Comparison of ENCODE assay signal across 1 cellular context in the genomic region with DNA sequence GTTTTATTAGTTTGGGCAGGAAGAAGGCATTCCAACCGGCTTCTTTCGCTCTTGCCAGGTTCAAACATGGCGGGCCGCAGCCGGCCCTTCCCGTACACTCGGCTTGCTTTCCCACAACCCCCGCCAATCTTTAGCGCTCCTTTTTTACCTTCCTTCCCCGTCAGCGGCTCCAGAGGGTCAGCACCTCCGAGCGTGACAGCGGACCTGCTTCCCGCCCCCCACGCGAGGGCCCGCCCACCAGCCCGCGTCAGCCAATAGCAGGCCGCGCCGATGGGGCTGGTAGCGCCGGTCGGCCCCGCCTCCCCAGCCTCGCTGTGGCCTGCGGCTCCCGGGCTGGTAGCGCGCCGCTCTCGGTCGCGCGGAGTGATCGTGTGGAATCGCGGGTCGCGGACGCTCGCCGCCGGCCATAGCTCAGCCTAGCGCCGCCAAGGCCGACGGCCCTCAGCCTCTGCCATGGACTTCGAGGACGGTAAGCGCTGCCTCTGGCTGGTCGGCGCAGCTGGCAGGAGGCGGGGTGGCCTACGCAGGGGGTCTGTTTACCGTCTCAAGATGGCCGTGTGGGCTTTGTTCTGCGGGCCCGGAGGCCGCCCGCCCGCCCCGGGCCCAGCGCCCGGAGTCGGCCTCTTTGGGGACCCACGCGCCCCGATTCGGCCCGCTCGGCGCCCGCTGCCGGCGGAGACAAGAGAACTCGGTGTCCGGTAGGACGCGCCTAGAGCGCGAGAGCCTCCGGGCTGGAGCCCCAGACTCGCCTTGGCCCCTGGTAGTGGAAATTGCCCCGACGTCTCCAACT.
TF ChIP-seq lines count a peak whose summit lies in the region.

ZNF326 (plus strand) TSS at position 306 of the 790 bp plus-strand sequence; CDS start at position 454, 148 bp downstream.

TF ChIP-seq in K562, 482 proteins besides CTCF, POLR2A, EP300 and RAD21 (continued from another document and continues in another):
- TF ChIP-seq ZNF318 (IDR thresholded peaks at IDR 0.05; ENCODE audit: borderline replicate concordance in 1 of 2, low read depth in 1 of 2) (no peak), ZNF124 (CRISPR knock-in tag; IDR thresholded peaks at IDR 0.05) (no peak), ATF4 (CRISPR knock-in tag; IDR thresholded peaks at IDR 0.05) (no peak), MECOM (CRISPR knock-in tag; IDR thresholded peaks at IDR 0.05) (no peak), ZNF165 (CRISPR knock-in tag; IDR thresholded peaks at IDR 0.05; ENCODE audit: borderline replicate concordance) (no peak), RREB1 (CRISPR knock-in tag; IDR thresholded peaks at IDR 0.05) (no peak), EZH2 (IDR thresholded peaks at IDR 0.05; ENCODE audit: borderline replicate concordance, low read depth, low read length) (no peak), ZNF274 (IDR thresholded peaks at IDR 0.05; ENCODE audit: borderline replicate concordance, low read depth, low read length) (no peak), ZNF23 (CRISPR knock-in tag; IDR thresholded peaks at IDR 0.05) (no peak), CBFA2T3 (IDR thresholded peaks at IDR 0.05) (no peak), ZBTB7A (IDR thresholded peaks at IDR 0.05; ENCODE audit: borderline replicate concordance, control insufficient read depth, low read depth, low read length) (peak; percentile 9; the same call in 1 of the 2 replicates), POLR2B (IDR thresholded peaks at IDR 0.05; ENCODE audit: low read depth, partially characterized antibody) (peak; percentile 93), ERF (CRISPR knock-in tag; IDR thresholded peaks at IDR 0.05) (no peak), SIN3B (IDR thresholded peaks at IDR 0.05; ENCODE audit: low read depth) (peak; percentile 58; the same call in 1 of the 2 replicates), RB1 (IDR thresholded peaks at IDR 0.05; ENCODE audit: low read depth) (peak; percentile 81; the same call in 1 of the 2 replicates), CGGBP1 (CRISPR knock-in tag; IDR thresholded peaks at IDR 0.05) (0 out of 2 replicates have a peak, but pooled peaks have one; percentile 61), HCFC1 (IDR thresholded peaks at IDR 0.05; ENCODE audit: low read depth, low read length) (peak; percentile 76), CBX1 (IDR thresholded peaks at IDR 0.05; ENCODE audit: low read depth) (0 out of 2 replicates have a peak, but pooled peaks have one; percentile 51), BCL6 (CRISPR knock-in tag; IDR thresholded peaks at IDR 0.05) (no peak), KDM5B (IDR thresholded peaks at IDR 0.05; ENCODE audit: insufficient replicate concordance, low read depth, low read length) (peak; percentile 97)
- TF ChIP-seq, protein P1, sequence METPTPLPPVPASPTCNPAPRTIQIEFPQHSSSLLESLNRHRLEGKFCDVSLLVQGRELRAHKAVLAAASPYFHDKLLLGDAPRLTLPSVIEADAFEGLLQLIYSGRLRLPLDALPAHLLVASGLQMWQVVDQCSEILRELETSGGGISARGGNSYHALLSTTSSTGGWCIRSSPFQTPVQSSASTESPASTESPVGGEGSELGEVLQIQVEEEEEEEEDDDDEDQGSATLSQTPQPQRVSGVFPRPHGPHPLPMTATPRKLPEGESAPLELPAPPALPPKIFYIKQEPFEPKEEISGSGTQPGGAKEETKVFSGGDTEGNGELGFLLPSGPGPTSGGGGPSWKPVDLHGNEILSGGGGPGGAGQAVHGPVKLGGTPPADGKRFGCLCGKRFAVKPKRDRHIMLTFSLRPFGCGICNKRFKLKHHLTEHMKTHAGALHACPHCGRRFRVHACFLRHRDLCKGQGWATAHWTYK (CRISPR knock-in tag; IDR thresholded peaks at IDR 0.05) = no peak
- TF ChIP-seq, protein P2, sequence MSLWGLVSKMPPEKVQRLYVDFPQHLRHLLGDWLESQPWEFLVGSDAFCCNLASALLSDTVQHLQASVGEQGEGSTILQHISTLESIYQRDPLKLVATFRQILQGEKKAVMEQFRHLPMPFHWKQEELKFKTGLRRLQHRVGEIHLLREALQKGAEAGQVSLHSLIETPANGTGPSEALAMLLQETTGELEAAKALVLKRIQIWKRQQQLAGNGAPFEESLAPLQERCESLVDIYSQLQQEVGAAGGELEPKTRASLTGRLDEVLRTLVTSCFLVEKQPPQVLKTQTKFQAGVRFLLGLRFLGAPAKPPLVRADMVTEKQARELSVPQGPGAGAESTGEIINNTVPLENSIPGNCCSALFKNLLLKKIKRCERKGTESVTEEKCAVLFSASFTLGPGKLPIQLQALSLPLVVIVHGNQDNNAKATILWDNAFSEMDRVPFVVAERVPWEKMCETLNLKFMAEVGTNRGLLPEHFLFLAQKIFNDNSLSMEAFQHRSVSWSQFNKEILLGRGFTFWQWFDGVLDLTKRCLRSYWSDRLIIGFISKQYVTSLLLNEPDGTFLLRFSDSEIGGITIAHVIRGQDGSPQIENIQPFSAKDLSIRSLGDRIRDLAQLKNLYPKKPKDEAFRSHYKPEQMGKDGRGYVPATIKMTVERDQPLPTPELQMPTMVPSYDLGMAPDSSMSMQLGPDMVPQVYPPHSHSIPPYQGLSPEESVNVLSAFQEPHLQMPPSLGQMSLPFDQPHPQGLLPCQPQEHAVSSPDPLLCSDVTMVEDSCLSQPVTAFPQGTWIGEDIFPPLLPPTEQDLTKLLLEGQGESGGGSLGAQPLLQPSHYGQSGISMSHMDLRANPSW (CRISPR knock-in tag; IDR thresholded peaks at IDR 0.05) = peak; percentile 68; the same call in 1 of the 2 replicates
- TF ChIP-seq, protein P3, sequence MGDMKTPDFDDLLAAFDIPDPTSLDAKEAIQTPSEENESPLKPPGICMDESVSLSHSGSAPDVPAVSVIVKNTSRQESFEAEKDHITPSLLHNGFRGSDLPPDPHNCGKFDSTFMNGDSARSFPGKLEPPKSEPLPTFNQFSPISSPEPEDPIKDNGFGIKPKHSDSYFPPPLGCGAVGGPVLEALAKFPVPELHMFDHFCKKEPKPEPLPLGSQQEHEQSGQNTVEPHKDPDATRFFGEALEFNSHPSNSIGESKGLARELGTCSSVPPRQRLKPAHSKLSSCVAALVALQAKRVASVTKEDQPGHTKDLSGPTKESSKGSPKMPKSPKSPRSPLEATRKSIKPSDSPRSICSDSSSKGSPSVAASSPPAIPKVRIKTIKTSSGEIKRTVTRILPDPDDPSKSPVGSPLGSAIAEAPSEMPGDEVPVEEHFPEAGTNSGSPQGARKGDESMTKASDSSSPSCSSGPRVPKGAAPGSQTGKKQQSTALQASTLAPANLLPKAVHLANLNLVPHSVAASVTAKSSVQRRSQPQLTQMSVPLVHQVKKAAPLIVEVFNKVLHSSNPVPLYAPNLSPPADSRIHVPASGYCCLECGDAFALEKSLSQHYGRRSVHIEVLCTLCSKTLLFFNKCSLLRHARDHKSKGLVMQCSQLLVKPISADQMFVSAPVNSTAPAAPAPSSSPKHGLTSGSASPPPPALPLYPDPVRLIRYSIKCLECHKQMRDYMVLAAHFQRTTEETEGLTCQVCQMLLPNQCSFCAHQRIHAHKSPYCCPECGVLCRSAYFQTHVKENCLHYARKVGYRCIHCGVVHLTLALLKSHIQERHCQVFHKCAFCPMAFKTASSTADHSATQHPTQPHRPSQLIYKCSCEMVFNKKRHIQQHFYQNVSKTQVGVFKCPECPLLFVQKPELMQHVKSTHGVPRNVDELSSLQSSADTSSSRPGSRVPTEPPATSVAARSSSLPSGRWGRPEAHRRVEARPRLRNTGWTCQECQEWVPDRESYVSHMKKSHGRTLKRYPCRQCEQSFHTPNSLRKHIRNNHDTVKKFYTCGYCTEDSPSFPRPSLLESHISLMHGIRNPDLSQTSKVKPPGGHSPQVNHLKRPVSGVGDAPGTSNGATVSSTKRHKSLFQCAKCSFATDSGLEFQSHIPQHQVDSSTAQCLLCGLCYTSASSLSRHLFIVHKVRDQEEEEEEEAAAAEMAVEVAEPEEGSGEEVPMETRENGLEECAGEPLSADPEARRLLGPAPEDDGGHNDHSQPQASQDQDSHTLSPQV (IDR thresholded peaks at IDR 0.05) = no peak
